Comparison of ENCODE assay signal across 10 cellular contexts in the genomic region with DNA sequence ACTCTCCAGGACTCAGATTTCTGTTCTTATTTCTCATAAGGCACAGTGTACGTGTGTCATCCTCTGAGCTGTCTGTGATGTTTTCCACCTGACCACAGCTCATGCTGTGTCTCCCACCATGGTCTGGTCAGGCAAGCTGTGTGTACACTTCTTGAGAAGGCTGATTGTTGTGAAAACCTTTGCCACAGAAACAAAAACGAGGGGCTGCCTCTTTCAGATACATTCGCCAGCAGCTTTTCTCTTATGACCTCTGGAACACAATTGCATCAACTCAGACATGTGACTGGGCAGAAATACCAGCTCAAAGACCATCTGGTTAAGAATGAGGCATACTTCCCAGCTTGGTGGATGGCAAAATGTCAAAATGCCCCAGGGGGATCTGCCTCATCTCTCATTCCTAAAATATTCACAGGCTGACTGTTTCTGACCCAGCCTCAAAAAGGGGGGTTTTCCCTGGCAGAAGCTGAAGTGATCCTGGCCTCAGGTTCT. TPM values are rescaled to one million over a fixed set of nuclear protein-coding genes. Genes with fewer than 3 reads are reported as not detected.
DNase-seq lines count a peak whose midpoint lies in the region; ATAC-seq and TF ChIP-seq lines count a peak whose summit lies in the region.
"Had no signal": no experiment of that assay in that cellular context is flagged by ENCODE, and none has a peak within 500 bp of the region (broad histone marks: within the 10 kb centered on the region; RNA-seq: fewer than 3 reads in every experiment).

No MANE protein-coding gene starts in this region.

- H3K79me2 ChIP-seq in SK-N-SH (ENCODE audit: insufficient read depth), result no peaks in the 10 kb centered on the region

- peaks cover 0 to 1% of the 10 kb centered on the region in 2 donors for H3K9me3 Mint-ChIP-seq in stimulated activated naive CD8-positive, alpha-beta T cell treated with anti-CD3 and anti-CD28 coated beads, Interleukin-15, amount 100 ng/mL, for 72 hours

- CTCF ChIA-PET in SK-N-SH (lab: Yijun Ruan, JAX), result no interaction called here

- H3K27ac ChIP-seq in SK-N-SH (ENCODE audit: low read depth in 2 of 2, low read length in 1 of 2) (peak overlapping the region; percentile 69 to 78), upper lobe of right lung (no peak overlapping the region)
- H3K27ac ChIP-seq: colonic mucosa had no signal

- no peak for TF ChIP-seq RAD21 in SK-N-SH (IDR thresholded peaks at IDR 0.05; ENCODE audit: low read length)

- H3K36me3 ChIP-seq in SK-N-SH (replicated peaks in 1 of 2; ENCODE audit: control insufficient read depth in 1 of 2, insufficient read depth in 2 of 2, low read length in 1 of 2) (no peaks in the 10 kb centered on the region), upper lobe of right lung (no peaks in the 10 kb centered on the region)
- H3K36me3 ChIP-seq: colonic mucosa had no signal

- H3K9me3 ChIP-seq in SK-N-SH (no peaks in the 10 kb centered on the region), upper lobe of right lung (no peaks in the 10 kb centered on the region)
- H3K9me3 ChIP-seq: colonic mucosa, mucosa of descending colon had no signal

- DNase-seq in H4 (ENCODE audit: low spot score) (peak; percentile 89), SK-N-SH (peak; percentile 12), foreskin melanocyte (peak; percentile 99), upper lobe of right lung (no peak), cortex of kidney (lab: John Stamatoyannopoulos, UW) (no peak)
- DNase-seq in effector CD8-positive, alpha-beta T cell (lab: John Stamatoyannopoulos, UW), result no peak
- DNase-seq in stimulated activated naive CD8-positive, alpha-beta T cell treated with anti-CD3 and anti-CD28 coated beads, Interleukin-15, amount 100 ng/mL, for 72 hours, result no peak
- DNase-seq: activated CD4-positive, alpha-beta T cell treated with anti-CD3 and anti-CD28 coated beads for 48 hours; colonic mucosa; mucosa of descending colon had no signal

- H3K4me3 ChIP-seq in SK-N-SH (ENCODE audit: low read depth in 2 of 2, low read length in 1 of 2) (0 out of 4 replicates have a peak overlapping the region, but pooled peaks of 1 of the 2 experiments have one; percentile 9), upper lobe of right lung (no peak overlapping the region)
- H3K4me3 ChIP-seq: colonic mucosa, mucosa of descending colon had no signal

- TF ChIP-seq EP300 in SK-N-SH (IDR thresholded peaks at IDR 0.05; ENCODE audit: borderline replicate concordance in 1 of 2, low read depth in 1 of 2, low read length in 1 of 2), result peak; percentile 16 to 85; a peak in 2 of 4 replicates

- 17% methylated on average over 3 of the region's 3 CpGs for WGBS in SK-N-SH (ENCODE audit: low lambda C conversion rate)

- H3K4me1 ChIP-seq in SK-N-SH (ENCODE audit: control insufficient read depth in 1 of 2, insufficient read depth in 2 of 2, low read depth in 1 of 2, low read length in 1 of 2) (peaks cover 5 to 10% of the 10 kb centered on the region in 2 experiments; a peak in 2 of 4 replicates), upper lobe of right lung (no peaks in the 10 kb centered on the region)
- H3K4me1 ChIP-seq: colonic mucosa had no signal

- no peaks in the 10 kb centered on the region for H3K4me1 Mint-ChIP-seq in stimulated activated naive CD8-positive, alpha-beta T cell treated with anti-CD3 and anti-CD28 coated beads, Interleukin-15, amount 100 ng/mL, for 72 hours

- peak overlapping the region; percentile 36; the same call in 1 of the 2 replicates for H2AFZ ChIP-seq in SK-N-SH (ENCODE audit: low read depth)

- intact Hi-C loops in upper lobe of right lung (cut with DNase I), result no loop called here

- peaks cover 4% of the 10 kb centered on the region for H3F3A ChIP-seq in SK-N-SH (replicated peaks; ENCODE audit: insufficient read depth)

- H3K27me3 ChIP-seq in SK-N-SH (ENCODE audit: insufficient read depth) (no peaks in the 10 kb centered on the region), upper lobe of right lung (no peaks in the 10 kb centered on the region)
- H3K27me3 ChIP-seq: colonic mucosa had no signal

- H3K4me3 Mint-ChIP-seq in stimulated activated naive CD8-positive, alpha-beta T cell treated with anti-CD3 and anti-CD28 coated beads, Interleukin-15, amount 100 ng/mL, for 72 hours, result no peak overlapping the region

- TF ChIP-seq CTCF in SK-N-SH (IDR thresholded peaks at IDR 0.05), result no peak
- no peak for TF ChIP-seq CTCF in upper lobe of right lung (IDR thresholded peaks at IDR 0.05)

- no peak overlapping the region for H3K27ac Mint-ChIP-seq in stimulated activated naive CD8-positive, alpha-beta T cell treated with anti-CD3 and anti-CD28 coated beads, Interleukin-15, amount 100 ng/mL, for 72 hours

- H3K9me2 ChIP-seq in SK-N-SH, result no peaks in the 10 kb centered on the region

- POLR2A ChIA-PET in SK-N-SH (lab: Yijun Ruan, JAX), result no interaction called here

- peaks cover 8% of the 10 kb centered on the region for H3K27me3 Mint-ChIP-seq in stimulated activated naive CD8-positive, alpha-beta T cell treated with anti-CD3 and anti-CD28 coated beads, Interleukin-15, amount 100 ng/mL, for 72 hours

- H4K20me1 ChIP-seq in SK-N-SH (ENCODE audit: insufficient read depth), result no peaks in the 10 kb centered on the region

- 0 out of 2 replicates have a peak overlapping the region, but pooled peaks have one; percentile 46 for H3K4me2 ChIP-seq in SK-N-SH

- H3K9ac ChIP-seq in SK-N-SH, result peak overlapping the region; percentile 52

- ATAC-seq in upper lobe of right lung, result peak; percentile 21
- ATAC-seq in stimulated activated naive CD8-positive, alpha-beta T cell treated with anti-CD3 and anti-CD28 coated beads, Interleukin-15, amount 100 ng/mL, for 72 hours, result no peak
- ATAC-seq: mucosa of descending colon had no signal

TF ChIP-seq in SK-N-SH, 30 proteins besides CTCF, POLR2A, EP300 and RAD21 (continues in another document):
- peak; percentile 86 for TF ChIP-seq TEAD4 (IDR thresholded peaks at IDR 0.05; ENCODE audit: borderline replicate concordance, insufficient read depth)
- TF ChIP-seq RXRA (IDR thresholded peaks at IDR 0.05; ENCODE audit: borderline replicate concordance, low read depth), result 0 out of 2 replicates have a peak, but pooled peaks have one; percentile 58
- TF ChIP-seq MXI1 (IDR thresholded peaks at IDR 0.05; ENCODE audit: low read depth, low read length), result no peak
- no peak for TF ChIP-seq GATA2 (CRISPR knock-in tag; IDR thresholded peaks at IDR 0.05)
- TF ChIP-seq TCF12 (IDR thresholded peaks at IDR 0.05), result peak; percentile 96
- 0 out of 2 replicates have a peak, but pooled peaks have one; percentile 17 for TF ChIP-seq MEF2A (IDR thresholded peaks at IDR 0.05; ENCODE audit: borderline replicate concordance, low read depth)
- TF ChIP-seq NRF1 (IDR thresholded peaks at IDR 0.05; ENCODE audit: low read depth, low read length), result no peak
- peak; percentile 34; the same call in 1 of the 2 replicates for TF ChIP-seq POLR2AphosphoS5 (IDR thresholded peaks at IDR 0.05; ENCODE audit: low read depth, low read length)
- TF ChIP-seq CHD2 (IDR thresholded peaks at IDR 0.05; ENCODE audit: low read length, partially characterized antibody), result no peak
- TF ChIP-seq RFX5 (IDR thresholded peaks at IDR 0.05; ENCODE audit: low read length), result no peak
- TF ChIP-seq GABPA (IDR thresholded peaks at IDR 0.05; ENCODE audit: low read depth), result no peak
- TF ChIP-seq ELF1 (IDR thresholded peaks at IDR 0.05), result no peak
- TF ChIP-seq, protein P1, sequence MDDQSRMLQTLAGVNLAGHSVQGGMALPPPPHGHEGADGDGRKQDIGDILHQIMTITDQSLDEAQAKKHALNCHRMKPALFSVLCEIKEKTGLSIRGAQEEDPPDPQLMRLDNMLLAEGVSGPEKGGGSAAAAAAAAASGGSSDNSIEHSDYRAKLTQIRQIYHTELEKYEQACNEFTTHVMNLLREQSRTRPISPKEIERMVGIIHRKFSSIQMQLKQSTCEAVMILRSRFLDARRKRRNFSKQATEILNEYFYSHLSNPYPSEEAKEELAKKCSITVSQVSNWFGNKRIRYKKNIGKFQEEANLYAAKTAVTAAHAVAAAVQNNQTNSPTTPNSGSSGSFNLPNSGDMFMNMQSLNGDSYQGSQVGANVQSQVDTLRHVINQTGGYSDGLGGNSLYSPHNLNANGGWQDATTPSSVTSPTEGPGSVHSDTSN (IDR thresholded peaks at IDR 0.05), result peak; percentile 59
- TF ChIP-seq NFIC (IDR thresholded peaks at IDR 0.05; ENCODE audit: borderline replicate concordance), result peak; percentile 85
- TF ChIP-seq, protein P2, sequence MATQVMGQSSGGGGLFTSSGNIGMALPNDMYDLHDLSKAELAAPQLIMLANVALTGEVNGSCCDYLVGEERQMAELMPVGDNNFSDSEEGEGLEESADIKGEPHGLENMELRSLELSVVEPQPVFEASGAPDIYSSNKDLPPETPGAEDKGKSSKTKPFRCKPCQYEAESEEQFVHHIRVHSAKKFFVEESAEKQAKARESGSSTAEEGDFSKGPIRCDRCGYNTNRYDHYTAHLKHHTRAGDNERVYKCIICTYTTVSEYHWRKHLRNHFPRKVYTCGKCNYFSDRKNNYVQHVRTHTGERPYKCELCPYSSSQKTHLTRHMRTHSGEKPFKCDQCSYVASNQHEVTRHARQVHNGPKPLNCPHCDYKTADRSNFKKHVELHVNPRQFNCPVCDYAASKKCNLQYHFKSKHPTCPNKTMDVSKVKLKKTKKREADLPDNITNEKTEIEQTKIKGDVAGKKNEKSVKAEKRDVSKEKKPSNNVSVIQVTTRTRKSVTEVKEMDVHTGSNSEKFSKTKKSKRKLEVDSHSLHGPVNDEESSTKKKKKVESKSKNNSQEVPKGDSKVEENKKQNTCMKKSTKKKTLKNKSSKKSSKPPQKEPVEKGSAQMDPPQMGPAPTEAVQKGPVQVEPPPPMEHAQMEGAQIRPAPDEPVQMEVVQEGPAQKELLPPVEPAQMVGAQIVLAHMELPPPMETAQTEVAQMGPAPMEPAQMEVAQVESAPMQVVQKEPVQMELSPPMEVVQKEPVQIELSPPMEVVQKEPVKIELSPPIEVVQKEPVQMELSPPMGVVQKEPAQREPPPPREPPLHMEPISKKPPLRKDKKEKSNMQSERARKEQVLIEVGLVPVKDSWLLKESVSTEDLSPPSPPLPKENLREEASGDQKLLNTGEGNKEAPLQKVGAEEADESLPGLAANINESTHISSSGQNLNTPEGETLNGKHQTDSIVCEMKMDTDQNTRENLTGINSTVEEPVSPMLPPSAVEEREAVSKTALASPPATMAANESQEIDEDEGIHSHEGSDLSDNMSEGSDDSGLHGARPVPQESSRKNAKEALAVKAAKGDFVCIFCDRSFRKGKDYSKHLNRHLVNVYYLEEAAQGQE (IDR thresholded peaks at IDR 0.05; ENCODE audit: low read depth, low read length), result no peak

RNA-seq across cellular contexts. Expression of a gene that starts 46.1 kb away (rescaled TPM):
- 20.6 and 32.5 TPM in 2 replicates for total RNA-seq in H4 (2014; rRNA removed; shearing (Covaris generic))
- 17.5 and 18.2 TPM in 2 replicates for polyA plus RNA-seq in SK-N-SH (2012; rRNA removed)
- 41.8 and 54.8 TPM in 2 replicates for polyA plus RNA-seq in SK-N-SH (2012; cell fraction: cytosol; rRNA removed)
- 7.7 and 17.3 TPM in 2 replicates for polyA plus RNA-seq in SK-N-SH (2012; cell fraction: nucleus; rRNA removed)
- total RNA-seq in upper lobe of right lung, result 63.0 TPM

Comparison
In these comparisons a context has a peak if more than half of its experiments do, and no peak if none do; other contexts are left out.
1. DNase-seq: peak in H4 (single experiment), SK-N-SH (single experiment) and foreskin melanocyte (single experiment); none in upper lobe of right lung (single experiment), cortex of kidney (single experiment), effector CD8-positive, alpha-beta T cell (single experiment) and stimulated activated naive CD8-positive, alpha-beta T cell treated with anti-CD3 and anti-CD28 coated beads, Interleukin-15, amount 100 ng/mL, for 72 hours (0 of 2).